17 cellular contexts compared by ENCODE assay signal in genomic region chr2:48406096-48406495, GRCh38.
"Had no signal": no experiment of that assay in that cellular context is flagged by ENCODE, and none has a peak within 500 bp of the region (broad histone marks: within the 10 kb centered on the region; RNA-seq: fewer than 3 reads in every experiment).

No MANE protein-coding gene starts in this region.

- H3K9me3 Mint-ChIP-seq: activated T-cell treated with anti-CD3 and anti-CD28 coated beads, Interleukin-2, amount 50 U/mL, for 24 hours; central memory CD8-positive, alpha-beta T cell had no signal

- H2AFZ ChIP-seq: hepatocyte had no signal

- H3K4me1 ChIP-seq: stomach, upper lobe of left lung had no signal

- H3K27ac ChIP-seq: brain microvascular endothelial cell, coronary artery, hepatocyte, stomach, testis, upper lobe of left lung had no signal

- H3K27me3 Mint-ChIP-seq: activated CD8-positive, alpha-beta memory T cell treated with anti-CD3 and anti-CD28 coated beads, Interleukin-2, amount 10 ng/mL, durations not matched to agents 7 days and 5 days; activated naive CD8-positive, alpha-beta T cell; activated T-cell treated with anti-CD3 and anti-CD28 coated beads, Interleukin-2, amount 50 U/mL, for 24 hours had no signal

- ATAC-seq: activated CD8-positive, alpha-beta memory T cell treated with anti-CD3 and anti-CD28 coated beads, Interleukin-2, amount 10 ng/mL, durations not matched to agents 7 days and 5 days; esophagus mucosa; left lobe of liver; sciatic nerve had no signal

- H3K4me3 ChIP-seq: coronary artery, hepatocyte, stomach, testis, upper lobe of left lung had no signal

- H3K36me3 Mint-ChIP-seq: activated naive CD8-positive, alpha-beta T cell had no signal

- H3K4me1 Mint-ChIP-seq: central memory CD8-positive, alpha-beta T cell had no signal

- H3K9me3 ChIP-seq: stomach, testis, upper lobe of left lung had no signal

- H3K36me3 ChIP-seq: brain microvascular endothelial cell, stomach, upper lobe of left lung had no signal

- H3K27ac Mint-ChIP-seq: activated CD8-positive, alpha-beta memory T cell treated with anti-CD3 and anti-CD28 coated beads, Interleukin-2, amount 10 ng/mL, durations not matched to agents 7 days and 5 days; activated naive CD8-positive, alpha-beta T cell; activated T-cell treated with anti-CD3 and anti-CD28 coated beads, Interleukin-2, amount 50 U/mL, for 24 hours had no signal

- H3K27me3 ChIP-seq: brain microvascular endothelial cell, hepatocyte, stomach, testis, upper lobe of left lung had no signal

- DNase-seq: activated CD4-positive, alpha-beta T cell treated with anti-CD3 and anti-CD28 coated beads, Interleukin-2, amount 50 U/mL, for 4 hours; activated CD4-positive, CD25-positive, alpha-beta regulatory T cell; activated CD8-positive, alpha-beta memory T cell treated with anti-CD3 and anti-CD28 coated beads, Interleukin-2, amount 10 ng/mL, durations not matched to agents 7 days and 5 days; activated effector memory CD4-positive, alpha-beta T cell treated with Interleukin-2 at 50 U/mL for 16 hours; activated T-cell treated with anti-CD3 and anti-CD28 coated beads, Interleukin-2, amount 50 U/mL, for 24 hours; brain microvascular endothelial cell; stomach; testis; upper lobe of left lung had no signal

- H3K4me3 Mint-ChIP-seq: activated CD8-positive, alpha-beta memory T cell treated with anti-CD3 and anti-CD28 coated beads, Interleukin-2, amount 10 ng/mL, durations not matched to agents 7 days and 5 days; activated naive CD8-positive, alpha-beta T cell; activated T-cell treated with anti-CD3 and anti-CD28 coated beads, Interleukin-2, amount 50 U/mL, for 24 hours; central memory CD8-positive, alpha-beta T cell; neural crest cell had no signal

- H3K4me2 ChIP-seq: hepatocyte had no signal
